1 cellular context compared by ENCODE assay signal in genomic region chr2:137942037-137942784, GRCh38.
TF ChIP-seq lines count a peak whose summit lies in the region.

No MANE protein-coding gene starts in this region.

TF ChIP-seq in HepG2, 621 proteins besides CTCF, POLR2A, EP300 and RAD21 (continued from another document and continues in another):
- no peak for TF ChIP-seq ZNF512 (CRISPR knock-in tag; IDR thresholded peaks at IDR 0.05)
- no peak; the same call in 1 of the 2 replicates for TF ChIP-seq ZNF547 (CRISPR knock-in tag; IDR thresholded peaks at IDR 0.05)
- TF ChIP-seq LRRFIP1 (CRISPR knock-in tag; conservative IDR thresholded peaks at IDR 0.05) = no peak
- no peak for TF ChIP-seq ZNF30 (CRISPR knock-in tag; IDR thresholded peaks at IDR 0.05)
- TF ChIP-seq CCDC6 (CRISPR knock-in tag; IDR thresholded peaks at IDR 0.05) = no peak; the same call in 1 of the 2 replicates
- peak; percentile 78; the same call in 1 of the 2 replicates for TF ChIP-seq ZNF362 (CRISPR knock-in tag; IDR thresholded peaks at IDR 0.05; ENCODE audit: borderline replicate concordance)
- TF ChIP-seq DNMT1 (CRISPR knock-in tag; IDR thresholded peaks at IDR 0.05) = no peak
- TF ChIP-seq ZNF136 (CRISPR knock-in tag; IDR thresholded peaks at IDR 0.05; ENCODE audit: low read depth) = no peak
- TF ChIP-seq STAT6 (CRISPR knock-in tag; IDR thresholded peaks at IDR 0.05; ENCODE audit: borderline replicate concordance) = no peak
- TF ChIP-seq FOXO4 (CRISPR knock-in tag; conservative IDR thresholded peaks at IDR 0.05) = no peak
- TF ChIP-seq RFX3 (CRISPR knock-in tag; IDR thresholded peaks at IDR 0.05) = 0 out of 2 replicates have a peak, but pooled peaks have one; percentile 3
- TF ChIP-seq ARNTL (CRISPR knock-in tag; IDR thresholded peaks at IDR 0.05) = no peak
- no peak for TF ChIP-seq IRF1 (CRISPR knock-in tag; IDR thresholded peaks at IDR 0.05; ENCODE audit: low read depth)
- TF ChIP-seq TRIM22 (IDR thresholded peaks at IDR 0.05) = no peak
- peak; percentile 38; the same call in 1 of the 2 replicates for TF ChIP-seq SIX4 (CRISPR knock-in tag; IDR thresholded peaks at IDR 0.05)
- TF ChIP-seq SMAD3 (CRISPR knock-in tag; IDR thresholded peaks at IDR 0.05) = no peak
- TF ChIP-seq MTERF4 (CRISPR knock-in tag; IDR thresholded peaks at IDR 0.05) = no peak
- TF ChIP-seq ZNF260 (CRISPR knock-in tag; IDR thresholded peaks at IDR 0.05; ENCODE audit: borderline replicate concordance, low read depth) = no peak
- TF ChIP-seq EHMT2 (IDR thresholded peaks at IDR 0.05; ENCODE audit: borderline replicate concordance, low read depth, low read length) = 0 out of 2 replicates have a peak, but pooled peaks have one; percentile 23
- TF ChIP-seq ZXDC (CRISPR knock-in tag; IDR thresholded peaks at IDR 0.05) = no peak
- TF ChIP-seq PRDM4 (CRISPR knock-in tag; IDR thresholded peaks at IDR 0.05; ENCODE audit: borderline replicate concordance) = no peak
- no peak; the same call in 1 of the 2 replicates for TF ChIP-seq JUNB (CRISPR knock-in tag; IDR thresholded peaks at IDR 0.05; ENCODE audit: borderline replicate concordance)
- TF ChIP-seq SALL2 (CRISPR knock-in tag; IDR thresholded peaks at IDR 0.05) = no peak
- TF ChIP-seq MIER3 (CRISPR knock-in tag; IDR thresholded peaks at IDR 0.05; ENCODE audit: borderline replicate concordance) = no peak
- TF ChIP-seq ZNF879 (CRISPR knock-in tag; IDR thresholded peaks at IDR 0.05) = no peak
- TF ChIP-seq ZNF614 (CRISPR knock-in tag; IDR thresholded peaks at IDR 0.05; ENCODE audit: borderline replicate concordance) = peak; percentile 35
- TF ChIP-seq FLYWCH1 (CRISPR knock-in tag; IDR thresholded peaks at IDR 0.05) = no peak
- no peak for TF ChIP-seq ZNF12 (CRISPR knock-in tag; IDR thresholded peaks at IDR 0.05)
- TF ChIP-seq HDAC1 (CRISPR knock-in tag; IDR thresholded peaks at IDR 0.05) = peak; percentile 53; the same call in 1 of the 2 replicates
- no peak for TF ChIP-seq ZNF160 (CRISPR knock-in tag; IDR thresholded peaks at IDR 0.05)
- TF ChIP-seq ZNF205 (CRISPR knock-in tag; IDR thresholded peaks at IDR 0.05) = peak; percentile 29; the same call in 1 of the 2 replicates
- TF ChIP-seq ZNF777 (CRISPR knock-in tag; IDR thresholded peaks at IDR 0.05) = peak; percentile 37
- TF ChIP-seq FOXJ3 (CRISPR knock-in tag; IDR thresholded peaks at IDR 0.05; ENCODE audit: borderline replicate concordance) = no peak
- TF ChIP-seq DBP (CRISPR knock-in tag; IDR thresholded peaks at IDR 0.05; ENCODE audit: not compliant biosample characterization) = no peak
- 0 out of 2 replicates have a peak, but pooled peaks have one; percentile 67 for TF ChIP-seq FOXA3 (CRISPR knock-in tag; IDR thresholded peaks at IDR 0.05)
- TF ChIP-seq FOXP1 (IDR thresholded peaks at IDR 0.05) = no peak
- peak; percentile 82 for TF ChIP-seq FOXP1 (CRISPR knock-in tag; IDR thresholded peaks at IDR 0.05)
- 0 out of 2 replicates have a peak, but pooled peaks have one; percentile 40 for TF ChIP-seq ZNF709 (CRISPR knock-in tag; IDR thresholded peaks at IDR 0.05)
- TF ChIP-seq ZNF24 (IDR thresholded peaks at IDR 0.05) = no peak
- no peak for TF ChIP-seq ZSCAN22 (CRISPR knock-in tag; IDR thresholded peaks at IDR 0.05)
- TF ChIP-seq TCF7L2 (IDR thresholded peaks at IDR 0.05; ENCODE audit: low read depth, low read length) = no peak
- TF ChIP-seq ZNF430 (CRISPR knock-in tag; IDR thresholded peaks at IDR 0.05) = no peak
- TF ChIP-seq ZNF792 (CRISPR knock-in tag; IDR thresholded peaks at IDR 0.05) = 0 out of 2 replicates have a peak, but pooled peaks have one; percentile 24
